Comparison of ENCODE assay signal across 9 cellular contexts in genomic region chr1:178055093-178055492, GRCh38. TPM values are rescaled to one million over a fixed set of nuclear protein-coding genes. Genes with fewer than 3 reads are reported as not detected.
DNase-seq lines count a peak whose midpoint lies in the region; ATAC-seq, FAIRE-seq and TF ChIP-seq lines count a peak whose summit lies in the region.
"Had no signal": no experiment of that assay in that cellular context is flagged by ENCODE, and none has a peak within 500 bp of the region (broad histone marks: within the 10 kb centered on the region; RNA-seq: fewer than 3 reads in every experiment).

No MANE protein-coding gene starts in this region.

- H3K14ac ChIP-seq in mesenchymal stem cell (ENCODE audit: low read length in 2 of 2), result no peak overlapping the region

- no peak overlapping the region for H2BK5ac ChIP-seq in mesenchymal stem cell (ENCODE audit: low read depth, low read length, poor library complexity, severe bottlenecking)

- peaks cover 61% of the 10 kb centered on the region for H3K4me1 Mint-ChIP-seq in astrocyte (ENCODE audit: low read depth, unreplicated experiment)
- no peaks in the 10 kb centered on the region for H3K4me1 Mint-ChIP-seq in CD4-positive, alpha-beta memory T cell

- H2BK12ac ChIP-seq in mesenchymal stem cell (ENCODE audit: low read length in 2 of 2), result no peak overlapping the region

- H3K4ac ChIP-seq in mesenchymal stem cell (ENCODE audit: low read depth in 1 of 2, low read length in 2 of 2), result no peak overlapping the region

- no peaks in the 10 kb centered on the region for H3K36me3 Mint-ChIP-seq in astrocyte (ENCODE audit: low read depth, unreplicated experiment)
- no peaks in the 10 kb centered on the region for H3K36me3 Mint-ChIP-seq in CD4-positive, alpha-beta memory T cell
- H3K36me3 Mint-ChIP-seq: brain had no signal

- no peak overlapping the region for H2BK15ac ChIP-seq in mesenchymal stem cell (ENCODE audit: low read depth, poor library complexity, severe bottlenecking)

- POLR2A ChIA-PET in CD4-positive, alpha-beta memory T cell (lab: Charles Lee; ENCODE audit: partially characterized antibody), result no interaction called here

- in situ Hi-C loops in Caki2 (cut with HindIII; ENCODE audit: low pct_unique_long_range_greater_than_20kb, low sequenced_read_pairs), result no loop called here

- CTCF ChIA-PET in CD4-positive, alpha-beta memory T cell (lab: Charles Lee; ENCODE audit: partially characterized antibody), result no interaction called here

- H2AFZ ChIP-seq in Karpas-422 (ENCODE audit: low read length), result no peak overlapping the region
- peak overlapping the region; percentile 23 for H2AFZ ChIP-seq in astrocyte (ENCODE audit: low read depth, low read length)
- H2AFZ ChIP-seq in mesenchymal stem cell (ENCODE audit: low read depth, low read length), result peak overlapping the region; percentile 8

- H4K20me1 ChIP-seq in Karpas-422 (ENCODE audit: insufficient read depth, low read depth, low read length), result no peaks in the 10 kb centered on the region
- H4K20me1 ChIP-seq in astrocyte (ENCODE audit: insufficient read depth, low read length), result no peaks in the 10 kb centered on the region

- 56% methylated on average over 5 of the region's 5 CpGs for WGBS in mesenchymal stem cell

- no peaks in the 10 kb centered on the region for H3K27me3 Mint-ChIP-seq in astrocyte (ENCODE audit: low read depth, unreplicated experiment)
- H3K27me3 Mint-ChIP-seq in CD4-positive, alpha-beta memory T cell, result peaks cover 0 to 3% of the 10 kb centered on the region in 2 donors

- H4K91ac ChIP-seq in mesenchymal stem cell (ENCODE audit: low read length), result no peak overlapping the region

- no peaks in the 10 kb centered on the region for H3K9me3 ChIP-seq in Karpas-422 (ENCODE audit: low read length)
- no peaks in the 10 kb centered on the region for H3K9me3 ChIP-seq in astrocyte (ENCODE audit: insufficient read depth, low read depth, low read length)
- H3K9me3 ChIP-seq in mesenchymal stem cell (ENCODE audit: control insufficient read depth, low read length), result no peaks in the 10 kb centered on the region
- no peaks in the 10 kb centered on the region for H3K9me3 ChIP-seq in CD4-positive, alpha-beta memory T cell (ENCODE audit: control insufficient read depth in 1 of 2, low read length in 2 of 2)

- no peak for FAIRE-seq in astrocyte (lab: Jason Lieb, UNC)

- H3K9me3 Mint-ChIP-seq in astrocyte (ENCODE audit: unreplicated experiment), result peaks cover 2% of the 10 kb centered on the region
- peaks cover 0 to 7% (median 4%) of the 10 kb centered on the region in 8 donors for H3K9me3 Mint-ChIP-seq in CD4-positive, alpha-beta memory T cell

- DNase-seq in Caki2 (ENCODE audit: low read depth) (peak; percentile 56), Karpas-422 (peak; percentile 56), astrocyte (ENCODE audit: low read depth) (no peak), mesenchymal stem cell (no peak)
- DNase-seq in CD4-positive, alpha-beta memory T cell, result no peak
- DNase-seq in stimulated activated naive CD4-positive, alpha-beta T cell (lab: John Stamatoyannopoulos, UW), result no peak

- no peak overlapping the region for H3K18ac ChIP-seq in mesenchymal stem cell (ENCODE audit: low read depth in 1 of 2, low read length in 2 of 2)

- H3K9me2 ChIP-seq in Karpas-422 (replicated peaks; ENCODE audit: insufficient read depth, low read length), result no peaks in the 10 kb centered on the region

- H3K9ac ChIP-seq in Karpas-422 (ENCODE audit: low read length), result no peak overlapping the region
- H3K9ac ChIP-seq in astrocyte (ENCODE audit: low read length), result no peak overlapping the region
- peak overlapping the region; percentile 24 for H3K9ac ChIP-seq in mesenchymal stem cell (ENCODE audit: low read length)

- no peaks in the 10 kb centered on the region for H3K79me1 ChIP-seq in mesenchymal stem cell (replicated peaks; ENCODE audit: low read length, poor library complexity, severe bottlenecking)

- H3K4me2 ChIP-seq in Karpas-422 (ENCODE audit: low read depth, low read length, poor library complexity, severe bottlenecking), result no peak overlapping the region
- H3K4me2 ChIP-seq in astrocyte (ENCODE audit: low read length), result no peak overlapping the region
- no peak overlapping the region for H3K4me2 ChIP-seq in mesenchymal stem cell (ENCODE audit: low read length, poor library complexity, severe bottlenecking)

- H3K36me3 ChIP-seq in Karpas-422 (ENCODE audit: insufficient read depth, low read length), result no peaks in the 10 kb centered on the region
- H3K36me3 ChIP-seq in astrocyte (ENCODE audit: insufficient read depth, low read length), result no peaks in the 10 kb centered on the region
- H3K36me3 ChIP-seq in mesenchymal stem cell (ENCODE audit: control insufficient read depth in 1 of 2, insufficient read depth in 2 of 2, low read depth in 1 of 2, low read length in 2 of 2), result no peaks in the 10 kb centered on the region
- no peaks in the 10 kb centered on the region for H3K36me3 ChIP-seq in CD4-positive, alpha-beta memory T cell (ENCODE audit: insufficient read depth, low read length)

- no peak overlapping the region for H3K4me3 Mint-ChIP-seq in astrocyte (ENCODE audit: unreplicated experiment)
- no peak overlapping the region for H3K4me3 Mint-ChIP-seq in CD4-positive, alpha-beta memory T cell
- H3K4me3 Mint-ChIP-seq: brain had no signal

- no peak for ATAC-seq in HG03095 (IDR thresholded peaks at IDR 0.05; ENCODE audit: unreplicated experiment)
- no peak for ATAC-seq in GM21576 (IDR thresholded peaks at IDR 0.05; ENCODE audit: unreplicated experiment)

- no peak for TF ChIP-seq CTCF in astrocyte (IDR thresholded peaks at IDR 0.05; ENCODE audit: insufficient read depth, low read depth, low read length)

- no peak overlapping the region for H4K8ac ChIP-seq in mesenchymal stem cell (ENCODE audit: low read length)

- intact Hi-C loops in CD4-positive, alpha-beta memory T cell (cut with micrococcal nuclease), result no loop called here

- H3K27me3 ChIP-seq in Karpas-422 (ENCODE audit: low read length), result no peaks in the 10 kb centered on the region
- H3K27me3 ChIP-seq in astrocyte (ENCODE audit: insufficient read depth, low read length), result no peaks in the 10 kb centered on the region
- no peaks in the 10 kb centered on the region for H3K27me3 ChIP-seq in mesenchymal stem cell (ENCODE audit: control insufficient read depth in 1 of 2, insufficient read depth in 1 of 2, low read length in 2 of 2)
- H3K27me3 ChIP-seq in CD4-positive, alpha-beta memory T cell (ENCODE audit: insufficient read depth, low read length), result no peaks in the 10 kb centered on the region

- H3K27ac ChIP-seq in Karpas-422 (ENCODE audit: low read length) (no peak overlapping the region), astrocyte (ENCODE audit: low read depth, low read length) (no peak overlapping the region), mesenchymal stem cell (ENCODE audit: low read length, poor library complexity, severe bottlenecking) (no peak overlapping the region)
- no peak overlapping the region for H3K27ac ChIP-seq in CD4-positive, alpha-beta memory T cell (ENCODE audit: low read depth, low read length)

- H2AK5ac ChIP-seq in mesenchymal stem cell (ENCODE audit: low read length, severe bottlenecking), result no peak overlapping the region

- H3K4me3 ChIP-seq in Karpas-422 (ENCODE audit: low read length) (no peak overlapping the region), astrocyte (ENCODE audit: insufficient read depth, low read depth, low read length) (no peak overlapping the region), mesenchymal stem cell (ENCODE audit: insufficient read depth in 1 of 2, low read depth in 1 of 2, low read length in 2 of 2) (no peak overlapping the region)
- no peak overlapping the region for H3K4me3 ChIP-seq in CD4-positive, alpha-beta memory T cell (ENCODE audit: low read length in 2 of 2)

- no peak overlapping the region for H2BK120ac ChIP-seq in mesenchymal stem cell (ENCODE audit: low read depth, low read length)

- H3K79me2 ChIP-seq in Karpas-422 (ENCODE audit: low read length) (no peaks in the 10 kb centered on the region), astrocyte (ENCODE audit: insufficient read depth, low read length) (no peaks in the 10 kb centered on the region)

- no peak overlapping the region for H3K23ac ChIP-seq in mesenchymal stem cell (ENCODE audit: low read length in 2 of 2)

- H3K27ac Mint-ChIP-seq in astrocyte (ENCODE audit: unreplicated experiment), result peak overlapping the region; percentile 41
- H3K27ac Mint-ChIP-seq in CD4-positive, alpha-beta memory T cell, result no peak overlapping the region

- H3K4me1 ChIP-seq in Karpas-422 (ENCODE audit: low read length) (peaks cover 4% of the 10 kb centered on the region), astrocyte (ENCODE audit: insufficient read depth, low read length) (peaks cover 37% of the 10 kb centered on the region), mesenchymal stem cell (ENCODE audit: control insufficient read depth, insufficient read depth, low read depth, low read length) (peaks cover 13% of the 10 kb centered on the region)
- H3K4me1 ChIP-seq in CD4-positive, alpha-beta memory T cell (ENCODE audit: insufficient read depth, low read length), result no peaks in the 10 kb centered on the region

RNA-seq across cellular contexts. Expression of gene RASAL2, which starts 38.8 kb away (rescaled TPM):
- 7.4 and 8.6 TPM in 2 replicates for total RNA-seq in Caki2 (2014; rRNA removed; shearing (Covaris generic); ENCODE audit: low replicate concordance)
- total RNA-seq in Karpas-422 (2014; rRNA removed; shearing (Covaris generic); ENCODE audit: low replicate concordance), result not detected in 2 replicates
- total RNA-seq in astrocyte, result 44.2 and 45.3 TPM in 2 replicates
- 8.5 TPM for polyA plus RNA-seq in mesenchymal stem cell (2013, experiment 1 of 2)
- polyA plus RNA-seq in mesenchymal stem cell (2013, experiment 2 of 2), result 7.6 TPM
- total RNA-seq in CD4-positive, alpha-beta memory T cell, result under 1 TPM; 0.28 to 0.32 TPM
- not detected for polyA plus RNA-seq in CD4-positive, alpha-beta memory T cell

Comparison
In these comparisons a context has a peak if more than half of its experiments do, and no peak if none do; other contexts are left out.
1. DNase-seq: peak in Caki2 (single experiment) and Karpas-422 (single experiment); none in astrocyte (single experiment), mesenchymal stem cell (single experiment), CD4-positive, alpha-beta memory T cell (0 of 5) and stimulated activated naive CD4-positive, alpha-beta T cell (0 of 6).